Comparison of ENCODE assay signal across 1 cellular context in genomic region chr19:4583961-4584669, GRCh38.
TF ChIP-seq lines count a peak whose summit lies in the region.

No MANE protein-coding gene starts in this region.

TF ChIP-seq in K562, 482 proteins besides CTCF, POLR2A, EP300 and RAD21 (continues in another document):
- TF ChIP-seq ZFP36 (IDR thresholded peaks at IDR 0.05; ENCODE audit: low read depth, low read length, partially characterized antibody) (peak; percentile 80), CXXC5 (CRISPR knock-in tag; IDR thresholded peaks at IDR 0.05) (peak; percentile 44), ZNF263 (CRISPR knock-in tag; IDR thresholded peaks at IDR 0.05; ENCODE audit: borderline replicate concordance) (peak; percentile 85), TEAD2 (tag; IDR thresholded peaks at IDR 0.05) (no peak), KLF10 (CRISPR knock-in tag; IDR thresholded peaks at IDR 0.05) (no peak), GATAD2A (IDR thresholded peaks at IDR 0.05) (no peak), PHF21A (IDR thresholded peaks at IDR 0.05; ENCODE audit: borderline replicate concordance, low read depth) (no peak), SIN3B (IDR thresholded peaks at IDR 0.05; ENCODE audit: low read depth) (peak; percentile 16; the same call in 1 of the 2 replicates), ZNF511 (CRISPR knock-in tag; IDR thresholded peaks at IDR 0.05) (peak; percentile 1; the same call in 1 of the 2 replicates), ETS2 (tag; IDR thresholded peaks at IDR 0.05; ENCODE audit: borderline replicate concordance, poor library complexity, severe bottlenecking) (no peak), TOE1 (IDR thresholded peaks at IDR 0.05; ENCODE audit: borderline replicate concordance) (peak; percentile 84), TOE1 (CRISPR knock-in tag; IDR thresholded peaks at IDR 0.05; ENCODE audit: borderline replicate concordance, low read depth) (no peak), RFX7 (CRISPR knock-in tag; IDR thresholded peaks at IDR 0.05) (no peak), POLR2AphosphoS2 (IDR thresholded peaks at IDR 0.05; ENCODE audit: low read length) (no peak), CLOCK (CRISPR knock-in tag; IDR thresholded peaks at IDR 0.05; ENCODE audit: borderline replicate concordance) (no peak), ZBTB12 (CRISPR knock-in tag; IDR thresholded peaks at IDR 0.05) (no peak), HINFP (tag; conservative IDR thresholded peaks at IDR 0.05; ENCODE audit: low read depth) (no peak), ID3 (CRISPR knock-in tag; IDR thresholded peaks at IDR 0.05) (no peak), ID3 (tag; IDR thresholded peaks at IDR 0.05) (no peak), MAZ (CRISPR knock-in tag; conservative IDR thresholded peaks at IDR 0.05 in 1 of 2, IDR thresholded peaks at IDR 0.05 in 1 of 2) (0 out of 4 replicates have a peak, but pooled peaks of 1 of the 2 experiments have one; percentile 35), MLX (CRISPR knock-in tag; conservative IDR thresholded peaks at IDR 0.05) (no peak), ESRRB (CRISPR knock-in tag; IDR thresholded peaks at IDR 0.05; ENCODE audit: borderline replicate concordance) (no peak), ZNF274 (IDR thresholded peaks at IDR 0.05; ENCODE audit: borderline replicate concordance, low read depth, low read length) (no peak), PTBP1 (IDR thresholded peaks at IDR 0.05; ENCODE audit: low read depth, low read length) (0 out of 2 replicates have a peak, but pooled peaks have one; percentile 66), ZNF740 (CRISPR knock-in tag; IDR thresholded peaks at IDR 0.05) (peak; percentile 23), ZNF740 (tag; IDR thresholded peaks at IDR 0.05) (no peak), THAP7 (CRISPR knock-in tag; IDR thresholded peaks at IDR 0.05) (no peak), ZNF785 (CRISPR knock-in tag; IDR thresholded peaks at IDR 0.05) (no peak), TFAP4 (CRISPR knock-in tag; IDR thresholded peaks at IDR 0.05; ENCODE audit: borderline replicate concordance) (0 out of 2 replicates have a peak, but pooled peaks have one; percentile 14), NBN (IDR thresholded peaks at IDR 0.05; ENCODE audit: low read depth) (0 out of 2 replicates have a peak, but pooled peaks have one; percentile 22), HES1 (IDR thresholded peaks at IDR 0.05; ENCODE audit: low read depth) (no peak), PCBP1 (IDR thresholded peaks at IDR 0.05; ENCODE audit: low read depth, low read length, poor library complexity, severe bottlenecking) (peak; percentile 78), ZBTB2 (IDR thresholded peaks at IDR 0.05) (0 out of 2 replicates have a peak, but pooled peaks have one; percentile 25), ELF2 (CRISPR knock-in tag; IDR thresholded peaks at IDR 0.05) (no peak), ZBTB11 (CRISPR knock-in tag; IDR thresholded peaks at IDR 0.05) (no peak), PHF20 (IDR thresholded peaks at IDR 0.05; ENCODE audit: partially characterized antibody) (peak; percentile 32), TBP (optimal IDR thresholded peaks at IDR 0.05; ENCODE audit: low read depth, low read length) (peak; percentile 16), SIN3A (IDR thresholded peaks at IDR 0.05; ENCODE audit: borderline replicate concordance in 2 of 2, control insufficient read depth in 1 of 2, low read depth in 2 of 2, low read length in 2 of 2) (no peak), YY1 (IDR thresholded peaks at IDR 0.05; ENCODE audit: borderline replicate concordance in 1 of 3, control insufficient read depth in 1 of 3, extremely low read depth in 1 of 3, insufficient read depth in 3 of 3, insufficient read length in 1 of 3, insufficient replicate concordance in 2 of 3, low read depth in 1 of 3, low read length in 2 of 3) (peak in 2 of 3 experiments; percentile 26 to 53), RCOR1 (IDR thresholded peaks at IDR 0.05; ENCODE audit: borderline replicate concordance in 1 of 2, low read depth in 2 of 2, low read length in 2 of 2) (peak in 1 of 2 experiments; percentile 39; a peak in 2 of 4 replicates), SFPQ (IDR thresholded peaks at IDR 0.05; ENCODE audit: low read depth, low read length) (no peak), JUND (IDR thresholded peaks at IDR 0.05; ENCODE audit: borderline replicate concordance, low read depth, low read length) (0 out of 2 replicates have a peak, but pooled peaks have one; percentile 12), JUND (tag; IDR thresholded peaks at IDR 0.05; ENCODE audit: borderline replicate concordance, low read depth, low read length) (no peak), GTF2A2 (tag; IDR thresholded peaks at IDR 0.05) (no peak), NR2F6 (CRISPR knock-in tag; IDR thresholded peaks at IDR 0.05) (no peak)
